8 cellular contexts compared by ENCODE assay signal in the genomic region with DNA sequence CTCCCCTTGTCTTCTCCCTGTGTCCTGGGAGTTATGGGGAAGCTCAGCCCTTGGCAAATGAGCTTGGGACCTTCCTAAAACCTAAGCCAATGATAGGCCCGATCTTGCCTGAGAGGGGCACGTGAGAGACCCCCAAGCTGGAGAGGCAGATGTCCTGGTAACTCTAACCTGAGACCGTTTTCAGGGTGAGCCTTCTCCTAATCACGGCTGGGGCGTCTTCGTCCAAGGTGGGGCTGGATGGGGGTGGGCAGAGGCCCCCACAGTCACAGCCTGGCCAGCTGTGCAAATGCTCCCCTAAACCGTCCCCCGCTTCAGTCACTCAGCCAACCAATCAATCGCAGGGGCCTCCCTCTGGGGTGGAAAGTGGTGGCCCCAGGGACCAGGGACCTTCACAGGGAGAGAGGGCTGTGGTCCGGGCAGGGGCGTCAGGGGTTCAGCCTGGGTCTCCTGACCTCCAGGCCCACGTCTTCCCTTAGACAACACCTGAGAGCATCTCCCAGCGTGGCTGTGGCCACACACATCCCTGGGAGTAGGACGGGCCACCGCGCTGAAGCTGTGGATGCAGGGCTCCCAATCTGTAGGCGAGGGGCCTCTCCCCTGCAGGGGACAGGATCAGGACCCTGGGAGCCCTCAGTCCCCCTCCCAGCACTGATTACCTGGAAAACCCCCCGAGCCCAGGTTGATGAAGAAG. TPM values are rescaled to one million over a fixed set of nuclear protein-coding genes. Genes with fewer than 3 reads are reported as not detected.
DNase-seq lines count a peak whose midpoint lies in the region; ATAC-seq and TF ChIP-seq lines count a peak whose summit lies in the region.

No MANE protein-coding gene starts in this region.

- ATAC-seq in heart left ventricle, result no peak
- no peak for ATAC-seq in Right ventricle myocardium inferior
- ATAC-seq in naive thymus-derived CD4-positive, alpha-beta T cell, result no peak
- no peak for ATAC-seq in GM21423 (IDR thresholded peaks at IDR 0.05; ENCODE audit: unreplicated experiment)

- H3K9ac ChIP-seq in colonic mucosa (ENCODE audit: low read depth in 2 of 2, low read length in 2 of 2), result peak overlapping the region; percentile 20 to 34

- peak overlapping the region in 11 of 12 donors; percentile 38 to 67 (median 59) for H3K4me3 ChIP-seq in heart left ventricle
- peak overlapping the region; percentile 48 for H3K4me3 ChIP-seq in colonic mucosa
- H3K4me3 ChIP-seq in naive thymus-derived CD4-positive, alpha-beta T cell (ENCODE audit: low read length), result peak overlapping the region; percentile 24
- H3K4me3 ChIP-seq in urinary bladder (ENCODE audit: low read depth, low read length), result peak overlapping the region; percentile 45

- H3K27ac Mint-ChIP-seq in naive thymus-derived CD4-positive, alpha-beta T cell, result peak overlapping the region in 3 of 9 donors; percentile 17 to 73 (median 43)

- TF ChIP-seq POLR2A in heart left ventricle (IDR thresholded peaks at IDR 0.05), result no peak

- peak overlapping the region; percentile 69 to 80 (median 74) for H3K4me3 Mint-ChIP-seq in naive thymus-derived CD4-positive, alpha-beta T cell

- DNase-seq in heart left ventricle (no peak), Right ventricle myocardium inferior (ENCODE audit: missing footprints) (no peak), colonic mucosa (no peak), NOMO-1 (lab: John Stamatoyannopoulos, UW; ENCODE audit: unreplicated experiment in 2 of 2) (no peak), middle frontal gyrus (ENCODE audit: extremely low spot score, low spot score) (no peak)
- DNase-seq in naive thymus-derived CD4-positive, alpha-beta T cell, result no peak

- H3K27me3 ChIP-seq in heart left ventricle (peaks cover 0 to 8% (median 0%) of the 10 kb centered on the region in 9 donors), colonic mucosa (peaks cover 4% of the 10 kb centered on the region)
- H3K27me3 ChIP-seq in naive thymus-derived CD4-positive, alpha-beta T cell (ENCODE audit: control insufficient read depth in 2 of 2, insufficient read depth in 2 of 2, low read length in 2 of 2), result peaks cover 0 to 15% of the 10 kb centered on the region in 2 donors

- CTCF ChIA-PET in naive thymus-derived CD4-positive, alpha-beta T cell (lab: Charles Lee), result interaction anchor here (0.9 to 1.1 kb wide), 2 partner anchors 201 to 227 kb away, joined by 3 read pairs; no protein-coding TSS in a partner anchor

- intact Hi-C loops in heart left ventricle (cut with DNase I), result loop anchor here (2.0 to 10.0 kb wide), 13 partner anchors 55 to 340 kb away; a partner anchor contains a TSS
- intact Hi-C loops in Right ventricle myocardium inferior (cut with DNase I), result loop anchor here (2.0 to 5.0 kb wide), 3 partner anchors 77 to 185 kb away; a partner anchor contains a TSS
- intact Hi-C loops in colonic mucosa (cut with DNase I), result loop anchor here (5.0 kb wide), 1 partner anchor 80 kb away; no protein-coding TSS in a partner anchor
- intact Hi-C loops in naive thymus-derived CD4-positive, alpha-beta T cell (cut with micrococcal nuclease), result loop anchor here in 1 of 2 donors (5.0 to 10.0 kb wide), 2 partner anchors 245 to 447 kb away; a partner anchor contains a TSS

- H3K9me3 ChIP-seq in heart left ventricle, result no peaks in the 10 kb centered on the region
- no peaks in the 10 kb centered on the region for H3K9me3 ChIP-seq in colonic mucosa
- no peaks in the 10 kb centered on the region for H3K9me3 ChIP-seq in naive thymus-derived CD4-positive, alpha-beta T cell (ENCODE audit: control insufficient read depth in 2 of 3, low read length in 3 of 3)

- H3K36me3 ChIP-seq in heart left ventricle (no peaks in the 10 kb centered on the region), colonic mucosa (no peaks in the 10 kb centered on the region), urinary bladder (ENCODE audit: insufficient read depth) (no peaks in the 10 kb centered on the region)
- H3K36me3 ChIP-seq in naive thymus-derived CD4-positive, alpha-beta T cell (ENCODE audit: control insufficient read depth in 2 of 3, insufficient read depth in 3 of 3, low read length in 3 of 3), result no peaks in the 10 kb centered on the region

- TF ChIP-seq CTCF in heart left ventricle (IDR thresholded peaks at IDR 0.05), result no peak
- no peak for TF ChIP-seq CTCF in colonic mucosa (IDR thresholded peaks at IDR 0.05)

- no peaks in the 10 kb centered on the region for H3K36me3 Mint-ChIP-seq in naive thymus-derived CD4-positive, alpha-beta T cell

- peaks cover 11 to 34% (median 20%) of the 10 kb centered on the region in 5 donors for H3K27me3 Mint-ChIP-seq in naive thymus-derived CD4-positive, alpha-beta T cell

- 69 to 81% (median 72%) methylated on average over 10 to 18 of the region's 18 CpGs for WGBS in heart left ventricle, 4 donors
- WGBS in urinary bladder, result 74% methylated on average over 18 of the region's 18 CpGs

- POLR2A ChIA-PET in naive thymus-derived CD4-positive, alpha-beta T cell (lab: Charles Lee), result interaction anchor here (0.6 to 3.2 kb wide), 3 partner anchors 31 to 186 kb away, joined by 4 to 13 read pairs (median 12); a partner anchor contains a TSS

- peaks cover 0 to 2% (median 0%) of the 10 kb centered on the region in 11 donors for H3K9me3 Mint-ChIP-seq in naive thymus-derived CD4-positive, alpha-beta T cell

- H3K27ac ChIP-seq in heart left ventricle (peak overlapping the region in 6 of 12 donors; percentile 22 to 63 (median 52)), colonic mucosa (no peak overlapping the region), urinary bladder (ENCODE audit: low read depth) (no peak overlapping the region)
- no peak overlapping the region for H3K27ac ChIP-seq in naive thymus-derived CD4-positive, alpha-beta T cell (ENCODE audit: low read depth, low read length)

- H3K4me1 ChIP-seq in heart left ventricle, result peaks cover 0 to 52% (median 39%) of the 10 kb centered on the region in 12 donors
- H3K4me1 ChIP-seq in colonic mucosa, result peaks cover 13% of the 10 kb centered on the region
- H3K4me1 ChIP-seq in naive thymus-derived CD4-positive, alpha-beta T cell (ENCODE audit: control insufficient read depth in 2 of 2, insufficient read depth in 2 of 2, low read length in 2 of 2), result peaks cover 6 to 10% of the 10 kb centered on the region in 2 donors
- H3K4me1 ChIP-seq in urinary bladder (ENCODE audit: insufficient read depth), result no peaks in the 10 kb centered on the region

- peaks cover 5 to 15% (median 12%) of the 10 kb centered on the region in 7 donors for H3K4me1 Mint-ChIP-seq in naive thymus-derived CD4-positive, alpha-beta T cell

RNA-seq across cellular contexts. Expression of a gene that starts 30.6 kb away (rescaled TPM):
- total RNA-seq in heart left ventricle (1,000 to 10,000 TPM in 2 of 9 donors, 100 to 1,000 TPM in 7; 335 to 1,653 (median 423) TPM), Right ventricle myocardium inferior (468 TPM), colonic mucosa (1,000 to 10,000 TPM; 4,489 to 4,790 TPM), urinary bladder (2,267 TPM)
- polyA plus RNA-seq in heart left ventricle (1,000 to 10,000 TPM in 1 of 2 donors, 100 to 1,000 TPM in 1; 149 to 1,468 TPM), urinary bladder (2,840 TPM)
- 1,000 to 10,000 TPM in 4 of 5 experiments, 100 to 1,000 TPM in 1; 971 to 4,639 (median 1,185) TPM for total RNA-seq in naive thymus-derived CD4-positive, alpha-beta T cell
- 1,000 to 10,000 TPM; 1,098 to 1,433 TPM for polyA plus RNA-seq in naive thymus-derived CD4-positive, alpha-beta T cell

RNA-seq across cellular contexts. Expression of a gene that starts 46.2 kb away (rescaled TPM):
- total RNA-seq in heart left ventricle (under 1 TPM in 6 of 9 donors, not detected in 3; 0.22 to 0.72 (median 0.45) TPM), Right ventricle myocardium inferior (0.19 TPM), colonic mucosa (1 to 10 TPM; 1.0 to 2.2 TPM), urinary bladder (0.69 TPM)
- polyA plus RNA-seq in heart left ventricle (under 1 TPM; 0.28 to 0.42 TPM), urinary bladder (0.43 TPM)
- 1 to 10 TPM in 2 of 5 experiments, under 1 TPM in 3; 0.56 to 1.6 (median 0.70) TPM for total RNA-seq in naive thymus-derived CD4-positive, alpha-beta T cell
- polyA plus RNA-seq in naive thymus-derived CD4-positive, alpha-beta T cell, result not detected
